ENCODE assay signal across 8 cellular contexts in the genomic region with DNA sequence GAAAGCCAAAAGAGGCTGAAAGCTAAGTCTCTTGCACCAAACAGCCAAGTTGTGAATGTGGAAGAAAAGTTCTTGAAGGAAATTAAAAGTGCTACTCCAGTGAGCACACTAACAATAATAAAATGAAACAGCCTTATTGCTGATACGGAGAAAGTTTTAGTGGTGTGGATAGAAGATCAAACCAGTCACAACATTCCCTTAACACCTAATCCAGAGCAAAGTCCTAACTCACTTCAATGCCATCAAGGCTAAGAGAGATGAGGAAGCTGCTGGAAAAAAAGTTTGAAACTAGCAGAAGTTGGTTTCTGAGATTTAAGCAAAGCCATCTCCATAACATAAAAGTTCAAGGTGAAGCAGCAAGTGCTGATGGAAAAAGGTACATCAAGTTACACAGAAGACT.
"Had no signal": no experiment of that assay in that cellular context is flagged by ENCODE, and none has a peak within 500 bp of the region (broad histone marks: within the 10 kb centered on the region; RNA-seq: fewer than 3 reads in every experiment).

No MANE protein-coding gene starts in this region.

- DNase-seq: GDM1, GF-D8 had no signal

- H3K4me3 ChIP-seq: GM12878 had no signal

- ATAC-seq: GM12878 had no signal

- FAIRE-seq: G401.6, GM12878, GM12891, GM12892, GM18507, GM19239 had no signal
